ENCODE assay signal across 8 cellular contexts in the genomic region with DNA sequence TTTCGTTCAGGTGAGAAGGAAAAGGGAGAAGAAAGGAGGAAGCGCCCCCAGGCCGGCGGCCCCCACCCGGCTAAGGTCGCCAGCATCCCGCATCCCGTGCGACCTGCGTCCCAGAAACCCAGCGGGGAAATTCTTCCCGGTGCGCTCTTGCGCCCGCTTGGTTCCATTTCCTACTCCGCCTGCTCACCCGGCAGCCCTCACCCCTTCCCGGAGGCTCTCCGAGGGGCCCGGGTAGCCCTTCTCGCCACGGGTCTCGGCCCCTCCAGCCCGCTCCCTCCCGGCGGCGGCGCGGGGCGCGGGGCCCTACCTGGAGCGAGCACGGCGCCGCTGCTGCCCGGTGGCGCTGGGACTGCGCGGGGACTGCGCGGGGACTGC. TPM values are rescaled to one million over a fixed set of nuclear protein-coding genes. Genes with fewer than 3 reads are reported as not detected.
DNase-seq lines count a peak whose midpoint lies in the region; ATAC-seq and TF ChIP-seq lines count a peak whose summit lies in the region.

A gene (minus strand): TSS at position 373 of the 375 bp plus-strand sequence. CDS start 65,141 bp downstream, outside the sequence.

- no peaks in the 10 kb centered on the region for H3K9me2 ChIP-seq in DOHH2 (replicated peaks; ENCODE audit: control insufficient read depth, low read length)

- H3K27me3 ChIP-seq in DOHH2 (ENCODE audit: control insufficient read depth, low read length): peaks cover 48% of the 10 kb centered on the region
- peaks cover 0 to 6% (median 0%) of the 10 kb centered on the region in 45 donors for H3K27me3 ChIP-seq in dorsolateral prefrontal cortex
- peaks cover 12% of the 10 kb centered on the region for H3K27me3 ChIP-seq in muscle layer of duodenum (ENCODE audit: low read depth, low read length)

- H3K4me1 ChIP-seq in DOHH2 (ENCODE audit: control insufficient read depth, low read length) (0 out of 2 replicates have a peak, but pooled peaks cover 3% of the 10 kb centered on the region), muscle layer of duodenum (ENCODE audit: control insufficient read depth in 1 of 2, insufficient read depth in 2 of 2, low read length in 2 of 2) (peaks cover 0 to 8% of the 10 kb centered on the region in 2 donors)

- H3F3A ChIP-seq in DOHH2 (ENCODE audit: control insufficient read depth, insufficient read depth): no peaks in the 10 kb centered on the region

- H3K79me2 ChIP-seq in DOHH2 (ENCODE audit: control insufficient read depth, low read length): no peaks in the 10 kb centered on the region

- TF ChIP-seq CTCF in DOHH2 (IDR thresholded peaks at IDR 0.05; ENCODE audit: low read depth, low read length, poor library complexity, severe bottlenecking): no peak
- no peak for TF ChIP-seq CTCF in dorsolateral prefrontal cortex (IDR thresholded peaks at IDR 0.05 in 54 of 56, conservative IDR thresholded peaks at IDR 0.05 in 2 of 56; ENCODE audit: low read depth in 1 of 56, partially characterized antibody in 56 of 56)

- H3K4me3 ChIP-seq in DOHH2 (ENCODE audit: low read length) (peak within 1 kb of the TSS; percentile 78), dorsolateral prefrontal cortex (peak within 1 kb of the TSS; percentile 54 to 88 (median 77)), muscle layer of duodenum (ENCODE audit: low read depth in 1 of 2, low read length in 2 of 2) (peak within 1 kb of the TSS; percentile 71 to 76)

- peak within 1 kb of the TSS; percentile 79 for H3K4me2 ChIP-seq in DOHH2 (ENCODE audit: low read length)

- no peaks in the 10 kb centered on the region for H4K20me1 ChIP-seq in DOHH2 (ENCODE audit: control insufficient read depth, insufficient read depth, low read depth, low read length)

- H3K9me3 ChIP-seq in DOHH2 (ENCODE audit: control insufficient read depth, insufficient read depth, low read length): no peaks in the 10 kb centered on the region
- H3K9me3 ChIP-seq in muscle layer of duodenum (ENCODE audit: control insufficient read depth in 1 of 2, low read length in 2 of 2): peaks cover 0 to 3% of the 10 kb centered on the region in 2 donors

- peak; percentile 23 for ATAC-seq in GM21619 (IDR thresholded peaks at IDR 0.05; ENCODE audit: unreplicated experiment)

- DNase-seq in NCI-H526 treated with DMSO at 0.1 percent for 48 hours (lab: John Stamatoyannopoulos, UW) (peak; percentile 43), dorsolateral prefrontal cortex (peak in 2 of 10 donors; percentile 32 to 51), HuH-7.5 (ENCODE audit: low spot score) (no peak), NOMO-1 treated with dmso at 0.1 percent for 144 hours (lab: John Stamatoyannopoulos, UW; ENCODE audit: unreplicated experiment) (no peak), GM19238 (ENCODE audit: insufficient read length, low spot score) (no peak)

- H3K27ac ChIP-seq in DOHH2 (ENCODE audit: low read depth, low read length) (no peak within 1 kb of the TSS), dorsolateral prefrontal cortex (peak within 1 kb of the TSS; percentile 22 to 94 (median 86)), muscle layer of duodenum (ENCODE audit: low read length) (peak within 1 kb of the TSS; percentile 47)

- intact Hi-C loops in dorsolateral prefrontal cortex (cut with DNase I): loop anchor here (1.0 to 10.0 kb wide), 9 partner anchors 23 to 835 kb away; a partner anchor contains a TSS

- H3K36me3 ChIP-seq in DOHH2 (ENCODE audit: control insufficient read depth, low read length) (no peaks in the 10 kb centered on the region), muscle layer of duodenum (ENCODE audit: control insufficient read depth in 1 of 2, insufficient read depth in 2 of 2, low read length in 2 of 2) (no peaks in the 10 kb centered on the region)

RNA-seq across cellular contexts. Expression of the gene that starts here (rescaled TPM):
- total RNA-seq in dorsolateral prefrontal cortex: 10 to 100 TPM in 21 of 120 experiments, 1 to 10 TPM in 99; 2.2 to 21.5 (median 7.4) TPM
